Comparison of ENCODE assay signal across 16 cellular contexts in the genomic region with DNA sequence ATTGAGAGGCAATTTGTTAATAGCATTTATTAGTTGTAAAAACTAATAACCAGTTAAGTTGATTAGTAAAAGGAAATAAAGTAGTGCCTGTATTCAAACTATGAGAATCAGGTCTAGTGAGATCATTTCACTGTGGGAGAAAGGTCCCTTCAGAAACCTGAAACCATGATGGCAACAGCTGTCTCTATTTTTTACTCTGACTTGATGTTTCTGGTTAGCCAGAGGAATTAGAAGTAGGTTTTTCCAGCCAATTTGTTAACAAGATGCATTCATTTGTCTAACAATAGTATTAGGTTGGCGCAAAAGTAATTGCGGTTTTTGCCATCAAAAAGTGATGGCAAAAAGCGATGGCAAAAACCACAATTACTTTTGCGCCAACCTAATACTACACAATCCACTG.
"Had no signal": no experiment of that assay in that cellular context is flagged by ENCODE, and none has a peak within 500 bp of the region (broad histone marks: within the 10 kb centered on the region; RNA-seq: fewer than 3 reads in every experiment).

No MANE protein-coding gene starts in this region.

- H3K36me3 Mint-ChIP-seq: naive thymus-derived CD8-positive, alpha-beta T cell; type B pancreatic cell had no signal

- H3K4me1 Mint-ChIP-seq: naive thymus-derived CD8-positive, alpha-beta T cell had no signal

- H3K4me3 Mint-ChIP-seq: endodermal cell; naive thymus-derived CD8-positive, alpha-beta T cell; neural crest cell; type B pancreatic cell had no signal

- DNase-seq: effector CD4-positive, alpha-beta T cell; endodermal cell; erythroblast; foreskin melanocyte; heart right ventricle; hypothalamus; kidney glomerular epithelial cell; mammary epithelial cell; naive thymus-derived CD8-positive, alpha-beta T cell; posterior cingulate gyrus; sigmoid colon; stimulated activated CD4-positive, alpha-beta T cell treated with anti-CD3 and anti-CD28 coated beads, Interleukin-12 subunit alpha, Interleukin-12 subunit beta, amount 100 ng/mL, for 4 hours; stimulated activated CD4-positive, alpha-beta T cell treated with anti-CD3 and anti-CD28 coated beads, Interleukin-2, amount 100 ng/mL, for 48 hours; stimulated activated naive CD4-positive, alpha-beta T cell treated with Interleukin-2 at 50 U/mL for 16 hours had no signal

- H3K9me3 Mint-ChIP-seq: neural crest cell, type B pancreatic cell had no signal

- H3K27ac Mint-ChIP-seq: endodermal cell; naive thymus-derived CD8-positive, alpha-beta T cell; type B pancreatic cell had no signal
